40 cellular contexts compared by ENCODE assay signal in the genomic region with DNA sequence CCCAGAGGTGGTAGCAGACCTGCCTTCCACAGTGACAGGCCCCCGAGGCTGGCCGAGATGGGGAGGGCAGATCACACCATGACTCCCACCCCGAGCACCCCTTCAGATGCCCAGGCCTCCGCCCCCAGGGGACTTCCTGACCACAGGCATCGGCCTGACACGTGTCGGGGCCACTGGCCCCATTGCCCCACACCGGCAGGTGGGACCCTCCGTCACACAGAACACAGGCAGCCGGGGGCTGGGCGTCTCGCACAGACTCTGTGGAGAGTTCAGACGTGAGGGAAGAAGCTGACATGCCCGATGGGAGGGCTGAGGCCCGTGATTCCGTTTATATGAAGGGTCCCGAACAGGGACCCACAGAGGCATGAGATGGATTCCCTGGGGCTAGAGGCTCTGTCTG. TPM values are rescaled to one million over a fixed set of nuclear protein-coding genes. Genes with fewer than 3 reads are reported as not detected.
"Had no signal": no experiment of that assay in that cellular context is flagged by ENCODE, and none has a peak within 500 bp of the region (broad histone marks: within the 10 kb centered on the region; RNA-seq: fewer than 3 reads in every experiment).

No MANE protein-coding gene starts in this region.

- DNase-seq: cortex of kidney; effector CD8-positive, alpha-beta T cell; endodermal cell; foreskin keratinocyte; hippocampal formation; kidney glomerular epithelial cell; mesenchymal stem cell; nephron progenitor cell; occipital lobe; retina; stimulated activated CD4-positive, alpha-beta T cell treated with anti-CD3 and anti-CD28 coated beads, Interleukin-12 subunit alpha, Interleukin-12 subunit beta, amount 100 ng/mL, for 4 hours; stimulated activated CD4-positive, alpha-beta T cell treated with anti-CD3 and anti-CD28 coated beads, Interleukin-2, amount 100 ng/mL, for 24 hours; stimulated activated CD4-positive, alpha-beta T cell treated with anti-CD3 and anti-CD28 coated beads, Interleukin-4, amount 100 ng/mL, for 24 hours; stimulated activated naive CD4-positive, alpha-beta T cell treated with Interleukin-2 at 50 U/mL for 16 hours; stomach; upper lobe of right lung; uterus had no signal

- H3K4me3 ChIP-seq: cardiac muscle cell, esophagus muscularis mucosa, gastroesophageal sphincter, heart right ventricle, pancreas, smooth muscle cell, stomach, thoracic aorta, tibial nerve, upper lobe of right lung, uterus had no signal

- H3K36me3 ChIP-seq: cardiac muscle cell, heart right ventricle, pancreas, thoracic aorta, upper lobe of right lung, uterus had no signal

- ATAC-seq: foreskin keratinocyte; gastroesophageal sphincter; naive thymus-derived CD8-positive, alpha-beta T cell; sciatic nerve; stimulated activated effector memory CD8-positive, alpha-beta T cell treated with anti-CD3 and anti-CD28 coated beads, Interleukin-12 subunit alpha, Interleukin-12 subunit beta, amount 100 ng/mL, for 72 hours; upper lobe of right lung had no signal

- H3K27ac ChIP-seq: cardiac muscle cell, epithelial cell of prostate, esophagus muscularis mucosa, foreskin keratinocyte, gastroesophageal sphincter, heart right ventricle, pancreas, stomach, thoracic aorta, tibial nerve, upper lobe of right lung, uterus had no signal

- H3K27me3 ChIP-seq: cardiac muscle cell, esophagus muscularis mucosa, foreskin keratinocyte, pancreas, stomach, tibial nerve, upper lobe of right lung, uterus had no signal

- H3K4me1 ChIP-seq: esophagus muscularis mucosa, foreskin keratinocyte, gastroesophageal sphincter, heart right ventricle, pancreas, stomach, tibial nerve, upper lobe of right lung, uterus had no signal

- H3K4me2 ChIP-seq: smooth muscle cell had no signal

- H3K9me3 ChIP-seq: esophagus muscularis mucosa, gastroesophageal sphincter, pancreas, thoracic aorta, tibial nerve, upper lobe of right lung, uterus had no signal

- FAIRE-seq: islet of Langerhans, pancreas had no signal

RNA-seq across cellular contexts. Expression of a gene that starts 51.3 kb away (rescaled TPM):
- total RNA-seq: cardiac muscle cell; dermis microvascular lymphatic vessel endothelial cell; endodermal cell; esophagus muscularis mucosa; fibroblast of lung; foreskin keratinocyte; gastroesophageal sphincter; heart right ventricle; left lobe of liver; lower leg skin; lung microvascular endothelial cell; mesothelial cell of epicardium; myocyte; naive thymus-derived CD8-positive, alpha-beta T cell; occipital lobe; pancreas; posterior vena cava; pulmonary artery endothelial cell; sciatic nerve; smooth muscle cell; stomach; subcutaneous adipose tissue; thoracic aorta; tibial nerve; upper lobe of right lung; uterus had no signal
- polyA plus RNA-seq: fibroblast of lung; foreskin keratinocyte; heart right ventricle; naive thymus-derived CD8-positive, alpha-beta T cell; pancreas; smooth muscle cell; stomach had no signal
